ENCODE assay signal across 14 cellular contexts in the genomic region with DNA sequence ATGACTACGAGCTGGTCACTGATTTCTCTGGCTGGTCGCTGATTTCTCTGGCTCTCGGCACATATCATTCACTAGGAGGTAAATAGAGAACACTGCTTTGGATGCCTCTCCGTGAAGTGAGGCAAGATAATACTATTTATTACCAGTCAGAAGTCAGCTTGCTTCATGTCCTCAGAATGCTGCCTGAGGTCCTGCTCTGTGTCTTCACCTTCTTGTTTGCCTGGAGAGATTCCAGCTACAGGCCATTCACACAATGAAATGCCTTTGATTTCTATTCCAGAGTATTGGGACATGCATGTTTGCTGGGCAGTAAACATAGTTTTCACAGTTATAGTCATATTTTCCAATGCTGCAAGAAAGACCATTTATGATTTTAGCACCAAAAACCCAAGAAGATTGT.
DNase-seq lines count a peak whose midpoint lies in the region; ATAC-seq and TF ChIP-seq lines count a peak whose summit lies in the region.
"Had no signal": no experiment of that assay in that cellular context is flagged by ENCODE, and none has a peak within 500 bp of the region (broad histone marks: within the 10 kb centered on the region; RNA-seq: fewer than 3 reads in every experiment).

No MANE protein-coding gene starts in this region.

- no peaks in the 10 kb centered on the region for H3K27me3 ChIP-seq in gastrocnemius medialis

- TF ChIP-seq CTCF in choroid plexus epithelial cell (conservative IDR thresholded peaks at IDR 0.05; ENCODE audit: low read depth, low read length) (no peak), gastrocnemius medialis (IDR thresholded peaks at IDR 0.05 in 4 of 5, conservative IDR thresholded peaks at IDR 0.05 in 1 of 5) (no peak), GM20000 (IDR thresholded peaks at IDR 0.05; ENCODE audit: extremely low read depth, missing control alignments) (no peak)

- no peaks in the 10 kb centered on the region for H3K9me3 ChIP-seq in gastrocnemius medialis

- DNase-seq in EH (ENCODE audit: low read depth) (peak; percentile 77), choroid plexus epithelial cell (ENCODE audit: low read depth) (peak; percentile 94), left ventricle myocardium superior (no peak), gastrocnemius medialis (peak; percentile 43 to 61), A172 (ENCODE audit: low spot score) (no peak), AG08396 (ENCODE audit: low spot score) (no peak), GM20000 (ENCODE audit: low spot score) (no peak)
- no peak for DNase-seq in activated naive CD4-positive, alpha-beta T cell treated with Interleukin-2 at 50 U/mL for 16 hours
- DNase-seq: activated CD8-positive, alpha-beta memory T cell treated with anti-CD3 and anti-CD28 coated beads for 24 hours; activated naive CD4-positive, alpha-beta T cell; NCI-H1105; NCI-H524; small intestine; T1000 had no signal

- intact Hi-C loops in left ventricle myocardium superior (cut with micrococcal nuclease) (no loop called here), gastrocnemius medialis (cut with DNase I; ENCODE audit: low total_unique reads) (loop anchor here (2.0 kb wide), 1 partner anchor 105 kb away; no protein-coding TSS in a partner anchor)

- ATAC-seq in left ventricle myocardium superior (peak; percentile 75), gastrocnemius medialis (peak; percentile 94 to 97)

- in situ Hi-C loops in gastrocnemius medialis (cut with MboI; ENCODE audit: low sequenced_read_pairs in 4 of 4), result no loop called here

- no peaks in the 10 kb centered on the region for H3K36me3 ChIP-seq in gastrocnemius medialis

- H3K4me1 ChIP-seq in gastrocnemius medialis, result peaks cover 18 to 20% of the 10 kb centered on the region in 2 donors

- peak overlapping the region in 2 of 4 donors; percentile 45 to 50 for H3K27ac ChIP-seq in gastrocnemius medialis

- no peak for TF ChIP-seq POLR2A in gastrocnemius medialis (IDR thresholded peaks at IDR 0.05)

- H3K4me3 ChIP-seq in choroid plexus epithelial cell (ENCODE audit: low read depth, low read length) (no peak overlapping the region), gastrocnemius medialis (peak overlapping the region in 1 of 4 donors; percentile 29)

Comparison
In these comparisons a context has a peak if more than half of its experiments do, and no peak if none do; other contexts are left out.
1. DNase-seq: peak in EH (single experiment), choroid plexus epithelial cell (single experiment) and gastrocnemius medialis (2 of 2); none in left ventricle myocardium superior (single experiment), activated naive CD4-positive, alpha-beta T cell treated with Interleukin-2 at 50 U/mL for 16 hours (single experiment), A172 (single experiment), AG08396 (single experiment) and GM20000 (single experiment).